ENCODE assay signal across 8 cellular contexts in genomic region chr1:67429528-67430357, GRCh38. TPM values are rescaled to one million over a fixed set of nuclear protein-coding genes. Genes with fewer than 3 reads are reported as not detected.
DNase-seq lines count a peak whose midpoint lies in the region; ATAC-seq and TF ChIP-seq lines count a peak whose summit lies in the region.

No MANE protein-coding gene starts in this region.

- no peaks in the 10 kb centered on the region for H3K27me3 Mint-ChIP-seq in CD8-positive, alpha-beta memory T cell
- H3K27me3 Mint-ChIP-seq in activated T-cell treated with anti-CD3 and anti-CD28 coated beads, Interleukin-2, amount 50 U/mL, for 24 hours: no peaks in the 10 kb centered on the region

- H3K4me3 Mint-ChIP-seq in CD8-positive, alpha-beta memory T cell: peak overlapping the region; percentile 92 to 100 (median 94)
- peak overlapping the region; percentile 100 for H3K4me3 Mint-ChIP-seq in activated T-cell treated with anti-CD3 and anti-CD28 coated beads, Interleukin-2, amount 50 U/mL, for 24 hours

- TF ChIP-seq POLR2A in transverse colon (IDR thresholded peaks at IDR 0.05): peak; percentile 58

- peak overlapping the region; percentile 94 to 100 (median 98) for H3K27ac Mint-ChIP-seq in CD8-positive, alpha-beta memory T cell
- H3K27ac Mint-ChIP-seq in activated T-cell treated with anti-CD3 and anti-CD28 coated beads, Interleukin-2, amount 50 U/mL, for 24 hours: peak overlapping the region; percentile 99

- in situ Hi-C loops in transverse colon (cut with MboI; ENCODE audit: low pct_ligation_motif_present in 1 of 4, low pct_unique_long_range_greater_than_20kb in 1 of 4, low sequenced_read_pairs in 3 of 4): no loop called here

- H3K27me3 ChIP-seq in CD8-positive, alpha-beta memory T cell (ENCODE audit: insufficient read depth, low read length, poor library complexity, severe bottlenecking): no peaks in the 10 kb centered on the region
- no peaks in the 10 kb centered on the region for H3K27me3 ChIP-seq in MG63
- no peaks in the 10 kb centered on the region for H3K27me3 ChIP-seq in transverse colon

- WGBS in transverse colon (ENCODE audit: low coverage in 1 of 2), 2 donors: 0 to 1% methylated on average over 5 to 55 of the region's 69 CpGs

- no peaks in the 10 kb centered on the region for H3K9me3 ChIP-seq in CD8-positive, alpha-beta memory T cell (ENCODE audit: low read length)
- H3K9me3 ChIP-seq in MG63 (no peaks in the 10 kb centered on the region), transverse colon (no peaks in the 10 kb centered on the region)

- peak overlapping the region; percentile 81 for H3K4me3 ChIP-seq in CD8-positive, alpha-beta memory T cell (ENCODE audit: low read length)
- H3K4me3 ChIP-seq in MG63: peak overlapping the region; percentile 92
- H3K4me3 ChIP-seq in foreskin fibroblast (ENCODE audit: low read depth in 1 of 2, low read length in 2 of 2): peak overlapping the region; percentile 93 to 96
- H3K4me3 ChIP-seq in transverse colon: peak overlapping the region; percentile 87 to 95 (median 90)

- CTCF ChIA-PET in CD8-positive, alpha-beta memory T cell (lab: Charles Lee): interaction anchor here (0.8 to 1.8 kb wide), 3 partner anchors 12 to 216 kb away, joined by 3 to 4 read pairs (median 3); no protein-coding TSS in a partner anchor

- peaks cover 32% of the 10 kb centered on the region for H3K4me1 ChIP-seq in CD8-positive, alpha-beta memory T cell (ENCODE audit: insufficient read depth, low read length)
- peaks cover 6 to 43% (median 22%) of the 10 kb centered on the region in 4 donors for H3K4me1 ChIP-seq in transverse colon

- POLR2A ChIA-PET in CD8-positive, alpha-beta memory T cell (lab: Charles Lee): interaction anchor here (0.5 to 2.9 kb wide), 9 partner anchors 11 to 505 kb away, joined by 3 to 9 read pairs (median 4); partner anchors contain the start of genes DNAI4, GADD45A and MIER1

- peaks cover 48 to 60% (median 54%) of the 10 kb centered on the region in 3 donors for H3K4me1 Mint-ChIP-seq in CD8-positive, alpha-beta memory T cell
- H3K4me1 Mint-ChIP-seq in activated T-cell treated with anti-CD3 and anti-CD28 coated beads, Interleukin-2, amount 50 U/mL, for 24 hours (ENCODE audit: low read depth): peaks cover 52% of the 10 kb centered on the region

- peak in 4 of 5 donors; percentile 3 to 48 (median 18) for DNase-seq in CD8-positive, alpha-beta memory T cell
- DNase-seq in MG63 (peak; percentile 13), foreskin fibroblast (peak in 1 of 2 donors; percentile 53), nucleus accumbens (lab: John Stamatoyannopoulos, UW) (peak in 38 of 56 donors; percentile 10 to 73 (median 42)), transverse colon (peak; percentile 26), NCI-H2081 treated with DMSO at 0.1 percent for 48 hours (lab: John Stamatoyannopoulos, UW) (no peak)
- peak; percentile 75 for DNase-seq in activated T-cell treated with anti-CD3 and anti-CD28 coated beads, Interleukin-2, amount 50 U/mL, for 24 hours

- TF ChIP-seq CTCF in foreskin fibroblast (IDR thresholded peaks at IDR 0.05; ENCODE audit: low read depth, low read length): no peak
- no peak for TF ChIP-seq CTCF in transverse colon (IDR thresholded peaks at IDR 0.05)

- TF ChIP-seq EP300 in transverse colon (IDR thresholded peaks at IDR 0.05; ENCODE audit: low read depth): no peak

- peak; percentile 8 for ATAC-seq in GM21717 (IDR thresholded peaks at IDR 0.05; ENCODE audit: unreplicated experiment)

- peak overlapping the region; percentile 79 for H3K27ac ChIP-seq in CD8-positive, alpha-beta memory T cell (ENCODE audit: low read depth, low read length)
- H3K27ac ChIP-seq in transverse colon: peak overlapping the region; percentile 92 to 94 (median 92)

- H3K36me3 Mint-ChIP-seq in CD8-positive, alpha-beta memory T cell: peaks cover 6 to 59% (median 12%) of the 10 kb centered on the region in 3 donors
- H3K36me3 Mint-ChIP-seq in activated T-cell treated with anti-CD3 and anti-CD28 coated beads, Interleukin-2, amount 50 U/mL, for 24 hours (ENCODE audit: low read depth): peaks cover 62% of the 10 kb centered on the region

- peaks cover 9% of the 10 kb centered on the region for H3K36me3 ChIP-seq in CD8-positive, alpha-beta memory T cell (ENCODE audit: insufficient read depth, low read length)
- H3K36me3 ChIP-seq in MG63: peaks cover 51% of the 10 kb centered on the region
- H3K36me3 ChIP-seq in transverse colon: peaks cover 0 to 13% (median 6%) of the 10 kb centered on the region in 4 donors

- H3K9me3 Mint-ChIP-seq in CD8-positive, alpha-beta memory T cell: peaks cover 0 to 2% (median 0%) of the 10 kb centered on the region in 5 donors
- no peaks in the 10 kb centered on the region for H3K9me3 Mint-ChIP-seq in activated T-cell treated with anti-CD3 and anti-CD28 coated beads, Interleukin-2, amount 50 U/mL, for 24 hours

- intact Hi-C loops in transverse colon (cut with DNase I; ENCODE audit: low total_unique reads): no loop called here

RNA-seq across cellular contexts. Expression of gene SERBP1, which starts 0.5 kb away (rescaled TPM):
- 100 to 1,000 TPM; 545 to 549 TPM for total RNA-seq in CD8-positive, alpha-beta memory T cell
- 127 TPM for polyA plus RNA-seq in CD8-positive, alpha-beta memory T cell
- total RNA-seq in MG63 (2014; rRNA removed; shearing (Covaris generic); ENCODE audit: low replicate concordance): 378 and 639 TPM in 2 replicates
- 100 to 1,000 TPM in 3 of 4 donors, 10 to 100 TPM in 1; 64.3 to 218 (median 158) TPM for total RNA-seq in transverse colon
